Comparison of ENCODE assay signal across 1 cellular context in genomic region chr1:35718492-35719336, GRCh38.
TF ChIP-seq lines count a peak whose summit lies in the region.

A gene with protein sequence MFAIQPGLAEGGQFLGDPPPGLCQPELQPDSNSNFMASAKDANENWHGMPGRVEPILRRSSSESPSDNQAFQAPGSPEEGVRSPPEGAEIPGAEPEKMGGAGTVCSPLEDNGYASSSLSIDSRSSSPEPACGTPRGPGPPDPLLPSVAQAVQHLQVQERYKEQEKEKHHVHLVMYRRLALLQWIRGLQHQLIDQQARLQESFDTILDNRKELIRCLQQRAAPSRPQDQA (minus strand): TSS chr1:35718884. CDS start chr1:35716321, 2,563 bp downstream.

TF ChIP-seq in HCT116, 20 proteins besides CTCF, POLR2A, EP300 and RAD21 (continued from another document):
- TF ChIP-seq, protein P1, sequence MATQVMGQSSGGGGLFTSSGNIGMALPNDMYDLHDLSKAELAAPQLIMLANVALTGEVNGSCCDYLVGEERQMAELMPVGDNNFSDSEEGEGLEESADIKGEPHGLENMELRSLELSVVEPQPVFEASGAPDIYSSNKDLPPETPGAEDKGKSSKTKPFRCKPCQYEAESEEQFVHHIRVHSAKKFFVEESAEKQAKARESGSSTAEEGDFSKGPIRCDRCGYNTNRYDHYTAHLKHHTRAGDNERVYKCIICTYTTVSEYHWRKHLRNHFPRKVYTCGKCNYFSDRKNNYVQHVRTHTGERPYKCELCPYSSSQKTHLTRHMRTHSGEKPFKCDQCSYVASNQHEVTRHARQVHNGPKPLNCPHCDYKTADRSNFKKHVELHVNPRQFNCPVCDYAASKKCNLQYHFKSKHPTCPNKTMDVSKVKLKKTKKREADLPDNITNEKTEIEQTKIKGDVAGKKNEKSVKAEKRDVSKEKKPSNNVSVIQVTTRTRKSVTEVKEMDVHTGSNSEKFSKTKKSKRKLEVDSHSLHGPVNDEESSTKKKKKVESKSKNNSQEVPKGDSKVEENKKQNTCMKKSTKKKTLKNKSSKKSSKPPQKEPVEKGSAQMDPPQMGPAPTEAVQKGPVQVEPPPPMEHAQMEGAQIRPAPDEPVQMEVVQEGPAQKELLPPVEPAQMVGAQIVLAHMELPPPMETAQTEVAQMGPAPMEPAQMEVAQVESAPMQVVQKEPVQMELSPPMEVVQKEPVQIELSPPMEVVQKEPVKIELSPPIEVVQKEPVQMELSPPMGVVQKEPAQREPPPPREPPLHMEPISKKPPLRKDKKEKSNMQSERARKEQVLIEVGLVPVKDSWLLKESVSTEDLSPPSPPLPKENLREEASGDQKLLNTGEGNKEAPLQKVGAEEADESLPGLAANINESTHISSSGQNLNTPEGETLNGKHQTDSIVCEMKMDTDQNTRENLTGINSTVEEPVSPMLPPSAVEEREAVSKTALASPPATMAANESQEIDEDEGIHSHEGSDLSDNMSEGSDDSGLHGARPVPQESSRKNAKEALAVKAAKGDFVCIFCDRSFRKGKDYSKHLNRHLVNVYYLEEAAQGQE (IDR thresholded peaks at IDR 0.05; ENCODE audit: low read depth), result no peak
- TF ChIP-seq JUND (IDR thresholded peaks at IDR 0.05), result no peak; the same call in 1 of the 2 replicates
